8 cellular contexts compared by ENCODE assay signal in the genomic region with DNA sequence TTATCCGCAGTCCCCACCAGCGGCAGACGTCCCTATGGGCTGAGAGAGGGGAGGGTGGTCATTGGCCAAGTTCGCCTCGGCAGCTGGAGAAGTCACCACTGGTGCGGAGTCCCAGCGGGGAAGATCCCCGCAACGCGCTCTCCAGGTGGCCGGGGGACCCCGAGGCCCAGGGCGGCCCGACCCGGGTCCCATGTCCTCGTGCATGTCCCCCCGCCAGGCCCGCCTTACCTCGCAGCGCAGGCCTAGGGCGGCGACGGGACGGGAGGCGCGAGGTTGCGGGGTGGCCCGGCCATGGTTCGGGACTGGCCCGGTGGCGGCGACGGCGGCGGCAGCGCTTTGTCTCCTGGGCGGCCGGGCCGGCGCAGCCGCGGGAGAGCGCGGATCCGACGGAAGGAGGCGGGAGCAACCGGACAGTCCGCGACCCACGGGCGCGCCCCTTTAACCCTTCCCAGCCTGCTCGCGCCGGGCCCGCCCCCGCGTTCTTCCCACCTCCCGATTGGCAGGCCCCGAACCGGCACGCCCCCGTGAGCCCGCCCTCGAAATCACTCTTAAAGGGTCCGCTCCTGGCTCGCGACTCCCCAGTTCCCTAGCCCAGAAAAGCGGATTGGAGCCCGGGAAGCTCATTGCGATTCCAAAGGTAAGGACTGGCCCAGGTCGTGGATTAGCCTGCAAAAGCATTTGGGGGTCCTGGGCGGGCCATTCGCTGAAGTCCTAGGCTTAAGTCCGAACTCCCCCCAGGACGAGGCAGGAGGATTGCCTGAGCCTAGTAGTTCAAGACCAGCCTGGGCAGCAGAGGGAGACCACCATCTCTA. TPM values are rescaled to one million over a fixed set of nuclear protein-coding genes. Genes with fewer than 3 reads are reported as not detected.
DNase-seq lines count a peak whose midpoint lies in the region; ATAC-seq and TF ChIP-seq lines count a peak whose summit lies in the region.

A gene with protein sequence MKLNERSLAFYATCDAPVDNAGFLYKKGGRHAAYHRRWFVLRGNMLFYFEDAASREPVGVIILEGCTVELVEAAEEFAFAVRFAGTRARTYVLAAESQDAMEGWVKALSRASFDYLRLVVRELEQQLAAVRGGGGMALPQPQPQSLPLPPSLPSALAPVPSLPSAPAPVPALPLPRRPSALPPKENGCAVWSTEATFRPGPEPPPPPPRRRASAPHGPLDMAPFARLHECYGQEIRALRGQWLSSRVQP (minus strand): TSS at position 412 of the 812 bp plus-strand sequence. CDS start 5,668 bp downstream, outside the sequence.

- H3K4me3 Mint-ChIP-seq in activated CD4-positive, alpha-beta T cell treated with anti-CD3 and anti-CD28 coated beads for 36 hours = peak within 1 kb of the TSS; percentile 70

- H3K36me3 Mint-ChIP-seq in activated CD4-positive, alpha-beta T cell treated with anti-CD3 and anti-CD28 coated beads for 36 hours (ENCODE audit: low read depth) = no peaks in the 10 kb centered on the region

- H3K27me3 ChIP-seq in AG04450 (ENCODE audit: control insufficient read depth, insufficient read depth, low read length) = no peaks in the 10 kb centered on the region

- no peaks in the 10 kb centered on the region for H3K9me3 Mint-ChIP-seq in activated CD4-positive, alpha-beta T cell treated with anti-CD3 and anti-CD28 coated beads for 36 hours (ENCODE audit: low read depth)

- H3K27me3 Mint-ChIP-seq in activated CD4-positive, alpha-beta T cell treated with anti-CD3 and anti-CD28 coated beads for 36 hours = peaks cover 3% of the 10 kb centered on the region

- no peaks in the 10 kb centered on the region for H3K9me3 ChIP-seq in AG04450 (ENCODE audit: control insufficient read depth, insufficient read depth, low read length)

- intact Hi-C loops in activated CD4-positive, alpha-beta T cell treated with anti-CD3 and anti-CD28 coated beads for 36 hours (cut with DNase I, micrococcal nuclease) = loop anchor here in 1 of 2 experiments (2.0 kb wide), 1 partner anchor 76 kb away; no protein-coding TSS in a partner anchor

- peak; percentile 91 for ATAC-seq in GM18907 (IDR thresholded peaks at IDR 0.05; ENCODE audit: unreplicated experiment)
- ATAC-seq in HG03139 (IDR thresholded peaks at IDR 0.05; ENCODE audit: unreplicated experiment) = peak; percentile 94
- ATAC-seq in activated CD4-positive, alpha-beta T cell treated with anti-CD3 and anti-CD28 coated beads for 36 hours = peak; percentile 89

- H3K27ac Mint-ChIP-seq in activated CD4-positive, alpha-beta T cell treated with anti-CD3 and anti-CD28 coated beads for 36 hours = no peak within 1 kb of the TSS

- no peak for TF ChIP-seq CTCF in AG04450 (IDR thresholded peaks at IDR 0.05; ENCODE audit: low read depth, low read length)
- TF ChIP-seq CTCF in choroid plexus epithelial cell (conservative IDR thresholded peaks at IDR 0.05; ENCODE audit: low read depth, low read length) = no peak

- CTCF ChIA-PET in AG04450 (lab: Charles Lee) = interaction anchor here (1.0 to 3.5 kb wide), 3 partner anchors 28 to 300 kb away, joined by 4 to 24 read pairs (median 6); no protein-coding TSS in a partner anchor
- CTCF ChIA-PET in activated CD4-positive, alpha-beta T cell treated with anti-CD3 and anti-CD28 coated beads for 36 hours (lab: Charles Lee) = interaction anchor here (0.7 to 3.5 kb wide), 8 partner anchors 16 to 83 kb away, joined by 3 to 15 read pairs (median 3); no protein-coding TSS in a partner anchor

- peaks cover 15% of the 10 kb centered on the region for H3K4me1 Mint-ChIP-seq in activated CD4-positive, alpha-beta T cell treated with anti-CD3 and anti-CD28 coated beads for 36 hours

- H3K4me3 ChIP-seq in AG04450 (ENCODE audit: low read depth, low read length) = peak within 1 kb of the TSS; percentile 83
- H3K4me3 ChIP-seq in choroid plexus epithelial cell (ENCODE audit: low read depth, low read length) = peak within 1 kb of the TSS; percentile 83

- no peak within 1 kb of the TSS for H3K27ac ChIP-seq in AG04450 (ENCODE audit: low read depth, low read length)

- POLR2A ChIA-PET in AG04450 (lab: Yijun Ruan, JAX) = no interaction called here
- POLR2A ChIA-PET in activated CD4-positive, alpha-beta T cell treated with anti-CD3 and anti-CD28 coated beads for 36 hours (lab: Charles Lee) = no interaction called here

- DNase-seq in AG04450 (ENCODE audit: low read depth, low spot score) = peak; percentile 63
- peak; percentile 67 for DNase-seq in NCI-H345 treated with DMSO at 0.1 percent for 48 hours (lab: John Stamatoyannopoulos, UW; ENCODE audit: unreplicated experiment)
- DNase-seq in activated CD4-positive, alpha-beta T cell treated with anti-CD3 and anti-CD28 coated beads for 36 hours = peak; percentile 88
- DNase-seq in choroid plexus epithelial cell (ENCODE audit: low read depth) = peak; percentile 88
- peak; percentile 89 for DNase-seq in kidney tubule cell (ENCODE audit: low spot score)
- DNase-seq in stimulated activated CD4-positive, alpha-beta T cell treated with anti-CD3 and anti-CD28 coated beads, Interleukin-15, amount 100 ng/mL, for 24 hours = peak; percentile 93

RNA-seq across cellular contexts. Expression of the gene that starts here (rescaled TPM):
- polyA plus RNA-seq in AG04450 (2011; rRNA removed) = 3.5 TPM in 2 replicates
- polyA minus RNA-seq in AG04450 (2011; rRNA and poly(A)+ RNA removed) = 1.7 and 1.8 TPM in 2 replicates
- total RNA-seq in activated CD4-positive, alpha-beta T cell treated with anti-CD3 and anti-CD28 coated beads for 36 hours = 1 to 10 TPM; 1.3 to 1.5 TPM
